Comparison of ENCODE assay signal across 1 cellular context in genomic region chr1:244074559-244075171, GRCh38.
TF ChIP-seq lines count a peak whose summit lies in the region.

No MANE protein-coding gene starts in this region.

TF ChIP-seq in HepG2, 621 proteins besides CTCF, POLR2A, EP300 and RAD21:
- no peak for TF ChIP-seq ZNF709 (CRISPR knock-in tag; IDR thresholded peaks at IDR 0.05)
- TF ChIP-seq THRA (CRISPR knock-in tag; IDR thresholded peaks at IDR 0.05; ENCODE audit: borderline replicate concordance) = no peak
- TF ChIP-seq ZNF570 (CRISPR knock-in tag; IDR thresholded peaks at IDR 0.05; ENCODE audit: borderline replicate concordance) = no peak
- TF ChIP-seq PHF20 (CRISPR knock-in tag; IDR thresholded peaks at IDR 0.05) = no peak
- TF ChIP-seq ZBTB20 (CRISPR knock-in tag; IDR thresholded peaks at IDR 0.05; ENCODE audit: borderline replicate concordance, low read depth) = no peak
- TF ChIP-seq HNRNPH1 (optimal IDR thresholded peaks at IDR 0.05; ENCODE audit: low read depth, low read length) = no peak
- TF ChIP-seq NR2C2 (CRISPR knock-in tag; IDR thresholded peaks at IDR 0.05; ENCODE audit: borderline replicate concordance) = no peak
- no peak for TF ChIP-seq HMGXB3 (CRISPR knock-in tag; IDR thresholded peaks at IDR 0.05; ENCODE audit: borderline replicate concordance)
- TF ChIP-seq CCAR2 (optimal IDR thresholded peaks at IDR 0.05; ENCODE audit: low read depth, low read length) = no peak
- no peak for TF ChIP-seq JUNB (CRISPR knock-in tag; IDR thresholded peaks at IDR 0.05; ENCODE audit: borderline replicate concordance)
- no peak for TF ChIP-seq ZNF780A (CRISPR knock-in tag; IDR thresholded peaks at IDR 0.05)
- TF ChIP-seq PLRG1 (conservative IDR thresholded peaks at IDR 0.05) = no peak
